In the genomic region with DNA sequence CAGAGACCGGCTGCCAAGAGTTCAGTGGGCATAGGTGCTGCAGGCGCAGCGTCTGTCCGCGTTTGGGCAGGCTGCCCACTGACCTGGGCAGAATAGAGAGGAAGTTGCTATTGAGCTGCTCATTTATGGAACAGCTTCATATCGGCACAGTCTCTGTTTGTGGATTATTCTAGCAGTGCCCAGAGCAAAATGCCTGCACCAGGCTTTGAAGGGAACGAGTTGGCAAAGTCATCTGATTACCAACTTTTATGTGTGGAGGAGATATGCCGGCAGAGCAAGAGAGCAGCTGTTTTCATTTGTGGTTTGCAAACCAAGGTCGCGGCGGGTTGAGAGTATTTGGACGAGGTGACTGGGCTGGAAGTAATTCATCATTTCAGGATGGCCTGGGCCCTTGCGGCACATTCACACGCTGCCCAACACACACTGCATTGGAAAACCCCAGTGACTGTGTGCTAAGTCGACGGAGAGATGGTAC, we compare ENCODE assay signal across 28 cellular contexts.
DNase-seq lines count a peak whose midpoint lies in the region; ATAC-seq, FAIRE-seq and TF ChIP-seq lines count a peak whose summit lies in the region.
"Had no signal": no experiment of that assay in that cellular context is flagged by ENCODE, and none has a peak within 500 bp of the region (broad histone marks: within the 10 kb centered on the region; RNA-seq: fewer than 3 reads in every experiment).

No MANE protein-coding gene starts in this region.

- H3K9ac ChIP-seq in HepG2 (ENCODE audit: insufficient read depth, low read depth, low read length) (no peak overlapping the region), H1 (replicated peaks in 1 of 4; ENCODE audit: extremely low read depth in 1 of 4, low read depth in 3 of 4, low read length in 3 of 4) (no peak overlapping the region), neural progenitor cell (no peak overlapping the region)

- no peaks in the 10 kb centered on the region for H3K79me2 ChIP-seq in HepG2 (ENCODE audit: insufficient read depth, low read length)
- H3K79me2 ChIP-seq in H1 (ENCODE audit: control insufficient read depth in 1 of 2, insufficient read depth in 2 of 2, low read length in 2 of 2) = no peaks in the 10 kb centered on the region
- H3K79me2 ChIP-seq in neural progenitor cell (ENCODE audit: low read depth) = no peaks in the 10 kb centered on the region

- no peak overlapping the region for H4K5ac ChIP-seq in H1 (ENCODE audit: insufficient read length, low read depth, low read length)

- WGBS in HepG2 (ENCODE audit: low lambda C conversion rate) = 39% methylated on average over 10 of the region's 16 CpGs
- 39% methylated on average over 9 of the region's 16 CpGs for WGBS in right lobe of liver (ENCODE audit: insufficient coverage, low coverage, low lambda C conversion rate, missing lambda C conversion rate)
- 92% methylated on average over 16 of the region's 16 CpGs; no CpG with 5 or more reads in 1 of the 2 experiments for WGBS in H1 (ENCODE audit: extremely low coverage in 1 of 2, insufficient coverage in 1 of 2, insufficient read length in 1 of 2, insufficient replicate concordance in 2 of 2, low coverage in 1 of 2, low lambda C conversion rate in 2 of 2, missing lambda C conversion rate in 1 of 2), 2 experiments
- 49 to 70% methylated on average over 16 of the region's 16 CpGs for WGBS in sigmoid colon, 2 donors

- peaks cover 4% of the 10 kb centered on the region for H3K36me3 Mint-ChIP-seq in HFFc6 (ENCODE audit: low read depth)
- no peaks in the 10 kb centered on the region for H3K36me3 Mint-ChIP-seq in neural progenitor cell
- H3K36me3 Mint-ChIP-seq: IgD-negative memory B cell had no signal

- peaks cover 76% of the 10 kb centered on the region for H3K9me3 Mint-ChIP-seq in HFFc6
- H3K9me3 Mint-ChIP-seq in neural progenitor cell = no peaks in the 10 kb centered on the region
- H3K9me3 Mint-ChIP-seq: activated naive CD8-positive, alpha-beta T cell treated with anti-CD3 and anti-CD28 coated beads, Interleukin-2, amount 50 U/mL, for 24 hours; T-helper 1 cell treated with Interleukin-12 subunit alpha and Interleukin-12 subunit beta and Interleukin-4 antibody, amounts not matched to agents 30 μg/mL and 1 μg/mL, for 36 hours had no signal

- no peaks in the 10 kb centered on the region for H3K79me1 ChIP-seq in H1 (ENCODE audit: low read depth, low read length)

- H3K4me1 ChIP-seq in HepG2 (ENCODE audit: insufficient read depth, low read length) (peaks cover 20% of the 10 kb centered on the region), right lobe of liver (no peaks in the 10 kb centered on the region), H1 (replicated peaks in 1 of 4; ENCODE audit: control insufficient read depth in 3 of 4, insufficient read depth in 4 of 4, low read length in 3 of 4) (peaks cover 0 to 5% (median 0%) of the 10 kb centered on the region in 4 experiments; a peak in 2 of 7 replicates), sigmoid colon (no peaks in the 10 kb centered on the region), neural progenitor cell (no peaks in the 10 kb centered on the region)
- H3K4me1 ChIP-seq: SJCRH30, upper lobe of left lung had no signal

- H2BK5ac ChIP-seq in H1 (ENCODE audit: low read depth, low read length) = no peak overlapping the region; the same call in 1 of the 2 replicates

- no peaks in the 10 kb centered on the region for H3K23me2 ChIP-seq in H1 (ENCODE audit: low read depth, low read length)

- H3K27ac ChIP-seq in HepG2 (ENCODE audit: extremely low read length, insufficient read depth, low read length) (no peak overlapping the region), right lobe of liver (no peak overlapping the region), H1 (ENCODE audit: low read depth, low read length) (no peak overlapping the region), sigmoid colon (no peak overlapping the region), neural progenitor cell (no peak overlapping the region)
- H3K27ac ChIP-seq: SJCRH30, upper lobe of left lung had no signal

- H3K4me1 Mint-ChIP-seq in HFFc6 (ENCODE audit: low read depth) (no peaks in the 10 kb centered on the region), neural progenitor cell (no peaks in the 10 kb centered on the region)

- FAIRE-seq in HepG2 (lab: Jason Lieb, UNC) (no peak), H1 (lab: Jason Lieb, UNC) (no peak)
- FAIRE-seq: colon, G401.6, GM19239 had no signal

- no peaks in the 10 kb centered on the region for H3F3A ChIP-seq in neural progenitor cell (ENCODE audit: low read depth)

- H3K4me2 ChIP-seq in HepG2 (ENCODE audit: low read depth, low read length) = no peak overlapping the region
- H3K4me2 ChIP-seq in H1 (ENCODE audit: insufficient read depth in 1 of 2, low read depth in 2 of 2, low read length in 2 of 2) = no peak overlapping the region
- no peak overlapping the region for H3K4me2 ChIP-seq in neural progenitor cell

- DNase-seq in HepG2 (ENCODE audit: low spot score) (peak; percentile 20), right lobe of liver (no peak), H1 (ENCODE audit: low read depth in 1 of 2, low spot score in 2 of 2) (no peak), sigmoid colon (peak; percentile 48), HFFc6 (no peak), neural progenitor cell (ENCODE audit: low spot score) (no peak)
- peak; percentile 62 for DNase-seq in Jurkat, Clone E6-1 (ENCODE audit: low read depth, low spot score)
- no peak for DNase-seq in activated CD4-positive, CD25-positive, alpha-beta regulatory T cell treated with anti-CD3 and anti-CD28 coated beads, Interleukin-2, amount 50 U/mL, for 72 hours
- DNase-seq: activated CD4-positive, alpha-beta T cell treated with anti-CD3 and anti-CD28 coated beads for 4 hours; activated CD8-positive, alpha-beta memory T cell treated with anti-CD3 and anti-CD28 coated beads, Interleukin-2, amount 50 U/mL, for 48 hours; activated naive CD8-positive, alpha-beta T cell treated with anti-CD3 and anti-CD28 coated beads, Interleukin-2, amount 50 U/mL, for 24 hours; effector CD8-positive, alpha-beta T cell; erythroblast; left cardiac atrium; mesenchymal stem cell; MG63; NCI-H1436; NCI-H2107; PC-3; stimulated activated CD8-positive, alpha-beta memory T cell treated with anti-CD3 and anti-CD28 coated beads, Interleukin-4, amount 100 ng/mL, for 48 hours had no signal

- H3K4ac ChIP-seq in H1 (replicated peaks; ENCODE audit: insufficient read length, low read depth, low read length) = no peak overlapping the region

- no peak overlapping the region for H3K4me3 Mint-ChIP-seq in HFFc6
- no peak overlapping the region for H3K4me3 Mint-ChIP-seq in neural progenitor cell
- H3K4me3 Mint-ChIP-seq: activated naive CD8-positive, alpha-beta T cell treated with anti-CD3 and anti-CD28 coated beads, Interleukin-2, amount 50 U/mL, for 24 hours; T-helper 1 cell treated with Interleukin-12 subunit alpha and Interleukin-12 subunit beta and Interleukin-4 antibody, amounts not matched to agents 30 μg/mL and 1 μg/mL, for 36 hours had no signal

- intact Hi-C loops in HepG2 (cut with micrococcal nuclease; ENCODE audit: unreplicated experiment) (no loop called here), right lobe of liver (cut with DNase I) (no loop called here), sigmoid colon (cut with DNase I) (no loop called here)

- peak overlapping the region; percentile 92; the same call in 1 of the 2 replicates for H2BK12ac ChIP-seq in H1 (ENCODE audit: low read depth, low read length)

- no peak overlapping the region for H3K14ac ChIP-seq in H1 (ENCODE audit: insufficient read length)

- H2BK120ac ChIP-seq in H1 (replicated peaks; ENCODE audit: low read depth, low read length) = peak overlapping the region; percentile 35

- TF ChIP-seq CTCF in HepG2 (CRISPR knock-in tag; IDR thresholded peaks at IDR 0.05) = no peak
- no peak for TF ChIP-seq CTCF in right lobe of liver (IDR thresholded peaks at IDR 0.05)
- no peak for TF ChIP-seq CTCF in H1 (IDR thresholded peaks at IDR 0.05; ENCODE audit: control extremely low read depth in 1 of 3, insufficient read depth in 1 of 3, low read depth in 1 of 3, low read length in 3 of 3)
- TF ChIP-seq CTCF in sigmoid colon (IDR thresholded peaks at IDR 0.05) = no peak
- TF ChIP-seq CTCF in HFFc6 (IDR thresholded peaks at IDR 0.05) = no peak
- no peak for TF ChIP-seq CTCF in neural progenitor cell (IDR thresholded peaks at IDR 0.05)

- H3K23ac ChIP-seq in H1 (ENCODE audit: insufficient read length) = no peak overlapping the region

- TF ChIP-seq EP300 in HepG2 (IDR thresholded peaks at IDR 0.05; ENCODE audit: low read depth in 2 of 2, low read length in 2 of 2) (no peak), HepG2 (CRISPR knock-in tag; IDR thresholded peaks at IDR 0.05; ENCODE audit: borderline replicate concordance) (no peak), H1 (IDR thresholded peaks at IDR 0.05; ENCODE audit: borderline replicate concordance in 1 of 2, low read depth in 2 of 2, low read length in 2 of 2) (no peak), sigmoid colon (IDR thresholded peaks at IDR 0.05) (no peak)

- no peak overlapping the region; the same call in 1 of the 2 replicates for H4K8ac ChIP-seq in H1 (ENCODE audit: extremely low read depth, insufficient read depth, low read length)

- no TSS peak for BruUV-seq in HepG2 (replicated peaks; lab: Mats Ljungman, UMichigan)

- no peak overlapping the region for H3K18ac ChIP-seq in H1 (ENCODE audit: extremely low read depth, low read length)

- H3K36me3 ChIP-seq in HepG2 (replicated peaks in 1 of 2; ENCODE audit: control insufficient read depth in 1 of 2, insufficient read depth in 2 of 2, low read length in 2 of 2) (no peaks in the 10 kb centered on the region), right lobe of liver (no peaks in the 10 kb centered on the region), H1 (ENCODE audit: control insufficient read depth in 2 of 4, insufficient read depth in 4 of 4, low read length in 3 of 4) (no peaks in the 10 kb centered on the region), sigmoid colon (no peaks in the 10 kb centered on the region), neural progenitor cell (no peaks in the 10 kb centered on the region)
- H3K36me3 ChIP-seq: MG63, SJCRH30, upper lobe of left lung had no signal

- H4K20me1 ChIP-seq in HepG2 (ENCODE audit: insufficient read depth, low read length) = no peaks in the 10 kb centered on the region; the same call in 1 of the 2 replicates
- no peaks in the 10 kb centered on the region for H4K20me1 ChIP-seq in H1 (replicated peaks in 1 of 2; ENCODE audit: control insufficient read depth in 1 of 2, insufficient read depth in 2 of 2, low read length in 2 of 2)
- no peaks in the 10 kb centered on the region for H4K20me1 ChIP-seq in neural progenitor cell (ENCODE audit: low read depth)

- H3K9me3 ChIP-seq in HepG2 (ENCODE audit: low read length) (no peaks in the 10 kb centered on the region), right lobe of liver (no peaks in the 10 kb centered on the region), H1 (ENCODE audit: insufficient read depth in 2 of 2, low read depth in 1 of 2, low read length in 1 of 2) (peaks cover 0 to 3% of the 10 kb centered on the region in 2 experiments; a peak in 1 of 4 replicates), sigmoid colon (no peaks in the 10 kb centered on the region), neural progenitor cell (ENCODE audit: low read depth) (no peaks in the 10 kb centered on the region)
- H3K9me3 ChIP-seq: MG63, SJCRH30, upper lobe of left lung had no signal

- no peak overlapping the region for H2AFZ ChIP-seq in HepG2 (ENCODE audit: low read length)
- H2AFZ ChIP-seq in H1 (ENCODE audit: low read length) = no peak overlapping the region
- H2AFZ ChIP-seq in neural progenitor cell (replicated peaks) = no peak overlapping the region

- no peak overlapping the region for H3K56ac ChIP-seq in H1 (replicated peaks; ENCODE audit: insufficient read length, low read depth, low read length)

- H3K4me3 ChIP-seq in HepG2 (replicated peaks in 1 of 3; ENCODE audit: insufficient read depth in 1 of 3, low read depth in 2 of 3, low read length in 3 of 3) (no peak overlapping the region), right lobe of liver (no peak overlapping the region), H1 (ENCODE audit: extremely low read depth in 1 of 4, insufficient read depth in 2 of 4, low read depth in 3 of 4, low read length in 4 of 4) (no peak overlapping the region), sigmoid colon (no peak overlapping the region), neural progenitor cell (no peak overlapping the region)
- H3K4me3 ChIP-seq in Jurkat, Clone E6-1 (ENCODE audit: low read length) = no peak overlapping the region
- H3K4me3 ChIP-seq: MG63, SJCRH30, upper lobe of left lung had no signal

- H4K91ac ChIP-seq in H1 (replicated peaks; ENCODE audit: insufficient read length, low read length) = no peak overlapping the region

- CTCF ChIA-PET in HepG2 (lab: Yijun Ruan, JAX; ENCODE audit: low intra/inter-chr PET ratio, low total read pairs) (no interaction called here), H1 (lab: Charles Lee; ENCODE audit: partially characterized antibody) (interaction anchor here (0.5 to 2.5 kb wide), 17 partner anchors 8 to 1393 kb away, joined by 3 to 11 read pairs (median 3); no protein-coding TSS in a partner anchor)

- POLR2A ChIA-PET in HepG2 (lab: Yijun Ruan, JAX) = interaction anchor here (1.3 kb wide), 1 partner anchor 972 kb away, joined by 4 read pairs; a partner anchor contains a TSS
- POLR2A ChIA-PET in H1 (lab: Charles Lee; ENCODE audit: partially characterized antibody) = no interaction called here

- H3K27ac Mint-ChIP-seq in HFFc6 (no peak overlapping the region), neural progenitor cell (no peak overlapping the region)
- H3K27ac Mint-ChIP-seq: activated naive CD8-positive, alpha-beta T cell treated with anti-CD3 and anti-CD28 coated beads, Interleukin-2, amount 50 U/mL, for 24 hours; IgD-negative memory B cell; T-helper 1 cell treated with Interleukin-12 subunit alpha and Interleukin-12 subunit beta and Interleukin-4 antibody, amounts not matched to agents 30 μg/mL and 1 μg/mL, for 36 hours had no signal

- H2BK20ac ChIP-seq in H1 (ENCODE audit: low read length) = no peak overlapping the region

- H3K27me3 ChIP-seq in HepG2 (ENCODE audit: control insufficient read depth in 1 of 2, insufficient read depth in 2 of 2, low read length in 2 of 2) (peaks cover 2 to 51% of the 10 kb centered on the region in 2 experiments; a peak in 4 of 5 replicates), right lobe of liver (no peaks in the 10 kb centered on the region), H1 (replicated peaks in 1 of 4; ENCODE audit: control insufficient read depth in 3 of 4, extremely low read depth in 1 of 4, insufficient read depth in 3 of 4, low read length in 3 of 4) (no peaks in the 10 kb centered on the region; a peak in 3 of 7 replicates), sigmoid colon (no peaks in the 10 kb centered on the region), neural progenitor cell (no peaks in the 10 kb centered on the region)
- H3K27me3 ChIP-seq: MG63, SJCRH30, upper lobe of left lung had no signal

- in situ Hi-C loops in HepG2 (cut with HindIII; ENCODE audit: extremely low pct_ligation_motif_present, low pct_unique_long_range_greater_than_20kb) = no loop called here

- TF ChIP-seq POLR2A in HepG2 (IDR thresholded peaks at IDR 0.05; ENCODE audit: insufficient read depth in 1 of 2, low read depth in 2 of 2, low read length in 2 of 2) (no peak), right lobe of liver (IDR thresholded peaks at IDR 0.05) (no peak), H1 (IDR thresholded peaks at IDR 0.05; ENCODE audit: control extremely low read depth in 1 of 2, low read depth in 2 of 2, low read length in 2 of 2) (no peak), sigmoid colon (IDR thresholded peaks at IDR 0.05) (no peak)

- H2BK15ac ChIP-seq in H1 (ENCODE audit: low read length) = 0 out of 2 replicates have a peak overlapping the region, but pooled peaks have one; percentile 50

- H3K27me3 Mint-ChIP-seq in HFFc6 (ENCODE audit: insufficient read depth) (peaks cover 5% of the 10 kb centered on the region; the same call in 1 of the 2 replicates), neural progenitor cell (ENCODE audit: insufficient read depth, low read depth) (peaks cover 3% of the 10 kb centered on the region)
- H3K27me3 Mint-ChIP-seq: activated naive CD8-positive, alpha-beta T cell treated with anti-CD3 and anti-CD28 coated beads, Interleukin-2, amount 50 U/mL, for 24 hours; IgD-negative memory B cell had no signal

- no peak overlapping the region for H2AK5ac ChIP-seq in H1 (ENCODE audit: low read depth, low read length)

- TF ChIP-seq RAD21 in HepG2 (CRISPR knock-in tag; IDR thresholded peaks at IDR 0.05) (no peak), H1 (IDR thresholded peaks at IDR 0.05 in 1 of 2, conservative IDR thresholded peaks at IDR 0.05 in 1 of 2; ENCODE audit: low read depth in 2 of 2, low read length in 2 of 2) (no peak)

- no peak for ATAC-seq in HepG2
- ATAC-seq in right lobe of liver = no peak
- ATAC-seq: activated naive CD8-positive, alpha-beta T cell treated with anti-CD3 and anti-CD28 coated beads, Interleukin-2, amount 50 U/mL, for 24 hours; HCT116; left cardiac atrium; PC-3 had no signal

Comparison
In these comparisons a context has a peak if more than half of its experiments do, and no peak if none do; other contexts are left out.
1. DNase-seq: peak in HepG2 (single experiment), Jurkat, Clone E6-1 (single experiment) and sigmoid colon (single experiment); none in right lobe of liver (0 of 3), H1 (0 of 2), HFFc6 (single experiment), activated CD4-positive, CD25-positive, alpha-beta regulatory T cell treated with anti-CD3 and anti-CD28 coated beads, Interleukin-2, amount 50 U/mL, for 72 hours (single experiment) and neural progenitor cell (single experiment).